ENCODE assay signal across 12 cellular contexts in the genomic region with DNA sequence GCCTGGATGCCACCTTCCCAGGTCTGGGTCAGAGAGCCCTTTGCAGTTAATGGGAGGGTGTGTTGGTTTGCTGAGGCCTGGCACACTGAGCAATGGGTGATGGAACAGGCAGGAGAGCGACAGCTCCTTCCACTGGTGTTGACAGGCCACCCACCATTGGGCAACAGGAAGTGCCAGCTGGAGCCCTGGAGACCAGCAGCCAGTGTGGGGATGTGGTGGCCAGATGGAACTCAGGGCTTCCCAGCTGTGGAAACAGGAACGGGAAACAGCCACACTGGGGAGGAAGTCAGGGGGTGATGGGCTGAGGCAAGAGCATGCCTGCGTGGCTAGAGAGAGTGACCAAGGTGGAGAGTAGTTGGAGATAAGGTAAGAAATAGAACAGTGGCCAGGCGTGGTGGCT. TPM values are rescaled to one million over a fixed set of nuclear protein-coding genes. Genes with fewer than 3 reads are reported as not detected.
DNase-seq lines count a peak whose midpoint lies in the region; ATAC-seq and TF ChIP-seq lines count a peak whose summit lies in the region.
"Had no signal": no experiment of that assay in that cellular context is flagged by ENCODE, and none has a peak within 500 bp of the region (broad histone marks: within the 10 kb centered on the region; RNA-seq: fewer than 3 reads in every experiment).

No MANE protein-coding gene starts in this region.

- DNase-seq in AG10803 (ENCODE audit: low read depth), result peak; percentile 16
- peak; percentile 30 for DNase-seq in KG1 (lab: John Stamatoyannopoulos, UW)
- peak; percentile 50 for DNase-seq in lung (ENCODE audit: low spot score)
- no peak for DNase-seq in NCI-H1694 (lab: John Stamatoyannopoulos, UW)
- DNase-seq in stimulated activated CD4-positive, alpha-beta T cell treated with anti-CD3 and anti-CD28 coated beads, Interleukin-2, amount 100 ng/mL, for 48 hours, result no peak
- DNase-seq in NCI-H146 treated with DMSO at 0.1 percent for 48 hours (lab: John Stamatoyannopoulos, UW; ENCODE audit: unreplicated experiment), result no peak
- DNase-seq: activated effector memory CD4-positive, alpha-beta T cell treated with anti-CD3 and anti-CD28 coated beads, Interleukin-2, amount 50 U/mL, for 16 hours; GOT3; SW 1271 had no signal

- no peak for TF ChIP-seq CTCF in AG10803 (conservative IDR thresholded peaks at IDR 0.05; ENCODE audit: low read length)
- TF ChIP-seq CTCF in lung (IDR thresholded peaks at IDR 0.05; ENCODE audit: control extremely low read depth, extremely low read depth), result no peak

- H3K9me3 ChIP-seq in lung (ENCODE audit: control insufficient read depth in 2 of 2, insufficient read depth in 1 of 2, low read length in 1 of 2), result no peaks in the 10 kb centered on the region

- peak overlapping the region; percentile 85 for H3K27ac Mint-ChIP-seq in activated naive CD8-positive, alpha-beta T cell

- H3K27me3 Mint-ChIP-seq in activated naive CD8-positive, alpha-beta T cell, result no peaks in the 10 kb centered on the region

- H3K36me3 Mint-ChIP-seq in activated naive CD8-positive, alpha-beta T cell, result peaks cover 5% of the 10 kb centered on the region

- H3K4me1 Mint-ChIP-seq in activated naive CD8-positive, alpha-beta T cell (ENCODE audit: low read depth), result peaks cover 75% of the 10 kb centered on the region

- H3K4me3 ChIP-seq in AG10803 (ENCODE audit: low read length) (no peak overlapping the region), lung (no peak overlapping the region)

- no peaks in the 10 kb centered on the region for H3K36me3 ChIP-seq in lung (ENCODE audit: control insufficient read depth in 2 of 2, insufficient read depth in 2 of 2, low read length in 2 of 2)

- no peak overlapping the region for H3K27ac ChIP-seq in lung (ENCODE audit: low read depth in 1 of 2, low read length in 1 of 2)
- H3K27ac ChIP-seq: C4-2B had no signal

- H3K4me3 Mint-ChIP-seq in activated naive CD8-positive, alpha-beta T cell, result peak overlapping the region; percentile 76

- 36 to 61% methylated on average over 4 of the region's 4 CpGs for WGBS in lung, 2 donors

- H3K9me3 Mint-ChIP-seq in activated naive CD8-positive, alpha-beta T cell (ENCODE audit: low read depth), result no peaks in the 10 kb centered on the region

- no peaks in the 10 kb centered on the region for H3K4me1 ChIP-seq in lung (ENCODE audit: control insufficient read depth in 2 of 2, insufficient read depth in 2 of 2, low read length in 2 of 2)

- H3K27me3 ChIP-seq in lung (ENCODE audit: control insufficient read depth, insufficient read depth), result no peaks in the 10 kb centered on the region

- ATAC-seq in lung (ENCODE audit: insufficient read depth, low FRiP score), result peak; percentile 63
- ATAC-seq in GM18511 (IDR thresholded peaks at IDR 0.05; ENCODE audit: unreplicated experiment), result no peak

RNA-seq across cellular contexts. Expression of a gene that starts 9.3 kb away (rescaled TPM):
- total RNA-seq in lung, result 10 to 100 TPM; 12.4 to 27.8 TPM
- polyA plus RNA-seq in lung, result 10 to 100 TPM; 13.4 to 39.6 TPM

Comparison
In these comparisons a context has a peak if more than half of its experiments do, and no peak if none do; other contexts are left out.
1. DNase-seq: peak in AG10803 (single experiment), KG1 (single experiment) and lung (single experiment); none in NCI-H1694 (single experiment), stimulated activated CD4-positive, alpha-beta T cell treated with anti-CD3 and anti-CD28 coated beads, Interleukin-2, amount 100 ng/mL, for 48 hours (0 of 2) and NCI-H146 treated with DMSO at 0.1 percent for 48 hours (single experiment).